ENCODE assay signal across 31 cellular contexts in genomic region chr4:20278195-20278594, GRCh38. TPM values are rescaled to one million over a fixed set of nuclear protein-coding genes. Genes with fewer than 3 reads are reported as not detected.
"Had no signal": no experiment of that assay in that cellular context is flagged by ENCODE, and none has a peak within 500 bp of the region (broad histone marks: within the 10 kb centered on the region; RNA-seq: fewer than 3 reads in every experiment).

No MANE protein-coding gene starts in this region.

- H3K27ac ChIP-seq: neural progenitor cell, ovary, parathyroid adenoma, psoas muscle, right lobe of liver, sigmoid colon, spleen, stomach, thoracic aorta, thyroid gland, tibial nerve, upper lobe of left lung, vagina had no signal

- H3K27ac Mint-ChIP-seq: naive thymus-derived CD4-positive, alpha-beta T cell; natural killer cell; neural progenitor cell; progenitor cell of endocrine pancreas; stimulated activated naive B cell treated with anti-CD40 and anti-IgM and Interleukin-4, amounts not matched to agents 10 μg/mL and 1 μg/mL and 100 μg/mL, for 72 hours; stimulated activated naive CD8-positive, alpha-beta T cell treated with anti-CD3 and anti-CD28 coated beads, Interleukin-15, Interleukin-2, amounts not matched to agents 100 ng/mL and 50 ng/mL, for 24 hours had no signal

- H3K36me3 Mint-ChIP-seq: naive thymus-derived CD4-positive, alpha-beta T cell; natural killer cell; stimulated activated naive B cell treated with anti-CD40 and anti-IgM and Interleukin-4, amounts not matched to agents 10 μg/mL and 1 μg/mL and 100 μg/mL, for 72 hours had no signal

- H3K27me3 Mint-ChIP-seq: naive thymus-derived CD4-positive, alpha-beta T cell; progenitor cell of endocrine pancreas; stimulated activated naive B cell treated with anti-CD40 and anti-IgM and Interleukin-4, amounts not matched to agents 10 μg/mL and 1 μg/mL and 100 μg/mL, for 72 hours; stimulated activated naive CD8-positive, alpha-beta T cell treated with anti-CD3 and anti-CD28 coated beads, Interleukin-15, Interleukin-2, amounts not matched to agents 100 ng/mL and 50 ng/mL, for 24 hours had no signal

- H3K4me1 ChIP-seq: parathyroid adenoma, psoas muscle, right lobe of liver, spleen, stomach, thyroid gland, upper lobe of left lung, vagina had no signal

- H2AFZ ChIP-seq: neural progenitor cell, parathyroid adenoma had no signal

- H3K4me3 Mint-ChIP-seq: naive thymus-derived CD4-positive, alpha-beta T cell; natural killer cell; nephron; neural progenitor cell; stimulated activated naive B cell treated with anti-CD40 and anti-IgM and Interleukin-4, amounts not matched to agents 10 μg/mL and 1 μg/mL and 100 μg/mL, for 72 hours; stimulated activated naive CD8-positive, alpha-beta T cell treated with anti-CD3 and anti-CD28 coated beads, Interleukin-15, Interleukin-2, amounts not matched to agents 100 ng/mL and 50 ng/mL, for 24 hours had no signal

- FAIRE-seq: small intestine, urothelium cell line had no signal

- ATAC-seq: naive thymus-derived CD4-positive, alpha-beta T cell; natural killer cell; psoas muscle; right cardiac atrium; right lobe of liver; stimulated activated naive B cell treated with anti-CD40 and anti-IgM and Interleukin-4, amounts not matched to agents 10 μg/mL and 1 μg/mL and 100 μg/mL, for 72 hours had no signal

- H3K9me3 Mint-ChIP-seq: nephron; stimulated activated naive B cell treated with anti-CD40 and anti-IgM and Interleukin-4, amounts not matched to agents 10 μg/mL and 1 μg/mL and 100 μg/mL, for 72 hours; stimulated activated naive CD8-positive, alpha-beta T cell treated with anti-CD3 and anti-CD28 coated beads, Interleukin-15, Interleukin-2, amounts not matched to agents 100 ng/mL and 50 ng/mL, for 24 hours had no signal

- H3K4me2 ChIP-seq: neural progenitor cell had no signal

- H3K9ac ChIP-seq: neural progenitor cell, parathyroid adenoma had no signal

- H3K27me3 ChIP-seq: neural progenitor cell, ovary, right lobe of liver, sigmoid colon, spleen, stomach, thyroid gland, tibial nerve, upper lobe of left lung, vagina had no signal

- H3K36me3 ChIP-seq: neural progenitor cell, ovary, right lobe of liver, sigmoid colon, spleen, stomach, thoracic aorta, thyroid gland, tibial nerve, upper lobe of left lung, vagina had no signal

- H3K9me3 ChIP-seq: ovary, psoas muscle, right lobe of liver, sigmoid colon, spleen, stomach, thoracic aorta, thyroid gland, tibial nerve, upper lobe of left lung, vagina had no signal

- H3K4me1 Mint-ChIP-seq: naive thymus-derived CD4-positive, alpha-beta T cell; natural killer cell; stimulated activated naive B cell treated with anti-CD40 and anti-IgM and Interleukin-4, amounts not matched to agents 10 μg/mL and 1 μg/mL and 100 μg/mL, for 72 hours had no signal

- DNase-seq: naive thymus-derived CD4-positive, alpha-beta T cell; natural killer cell; occipital lobe; ovary; posterior cingulate gyrus; psoas muscle; right cardiac atrium; right lobe of liver; sigmoid colon; small intestine; spleen; stimulated activated CD4-positive, alpha-beta T cell treated with anti-CD3 and anti-CD28 coated beads, Interleukin-12 subunit alpha, Interleukin-12 subunit beta, amount 100 ng/mL, for 4 hours; stimulated activated CD4-positive, alpha-beta T cell treated with anti-CD3 and anti-CD28 coated beads, Interleukin-1b, Interleukin-23, amount 100 ng/mL, for 48 hours; stimulated activated CD4-positive, alpha-beta T cell treated with anti-CD3 and anti-CD28 coated beads, Interleukin-4, amount 100 ng/mL, for 1 hour; stimulated activated CD4-positive, alpha-beta T cell treated with anti-CD3 and anti-CD28 coated beads, Interleukin-4, amount 100 ng/mL, for 4 hours; stimulated activated CD8-positive, alpha-beta memory T cell treated with anti-CD3 and anti-CD28 coated beads, Interleukin-4, amount 100 ng/mL, for 48 hours; stimulated activated naive B cell treated with anti-CD40 and anti-IgM and Interleukin-4, amounts not matched to agents 10 μg/mL and 1 μg/mL and 100 μg/mL, for 72 hours; stimulated activated naive CD4-positive, alpha-beta T cell treated with Interleukin-2 at 50 U/mL for 16 hours; stomach; thyroid gland; trophoblast cell; upper lobe of left lung had no signal

- H3K4me3 ChIP-seq: neural progenitor cell, ovary, psoas muscle, right lobe of liver, sigmoid colon, spleen, stomach, thoracic aorta, thyroid gland, tibial nerve, upper lobe of left lung, vagina had no signal

- H3K79me2 ChIP-seq: parathyroid adenoma had no signal

RNA-seq across cellular contexts. Expression of gene SLIT2, which starts 26.5 kb away (rescaled TPM):
- total RNA-seq: naive thymus-derived CD4-positive, alpha-beta T cell; natural killer cell had no signal
- polyA plus RNA-seq: naive thymus-derived CD4-positive, alpha-beta T cell had no signal
